Comparison of ENCODE assay signal across 9 cellular contexts in the genomic region with DNA sequence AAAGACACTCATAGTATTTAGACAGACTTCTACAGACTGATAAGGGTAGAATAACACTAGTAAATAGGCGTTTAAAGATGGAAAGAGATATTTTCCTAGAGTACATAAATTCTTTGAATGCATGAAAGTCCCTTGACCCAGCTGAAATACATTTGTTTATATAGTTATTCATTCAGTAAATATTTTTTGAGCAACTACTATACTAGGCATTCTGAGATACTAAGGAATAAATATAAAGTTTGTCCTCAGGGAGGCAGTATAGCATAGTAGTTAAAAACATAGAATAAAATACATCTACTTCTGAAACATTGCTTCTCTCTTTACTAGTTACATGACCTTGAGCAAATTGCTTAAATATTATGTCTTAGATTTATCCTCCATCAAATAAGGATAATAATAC. TPM values are rescaled to one million over a fixed set of nuclear protein-coding genes. Genes with fewer than 3 reads are reported as not detected.
DNase-seq lines count a peak whose midpoint lies in the region; ATAC-seq, FAIRE-seq and TF ChIP-seq lines count a peak whose summit lies in the region.
"Had no signal": no experiment of that assay in that cellular context is flagged by ENCODE, and none has a peak within 500 bp of the region (broad histone marks: within the 10 kb centered on the region; RNA-seq: fewer than 3 reads in every experiment).

No MANE protein-coding gene starts in this region.

- H2AFZ ChIP-seq in DND-41 (ENCODE audit: low read depth, low read length) (no peak overlapping the region), astrocyte (ENCODE audit: low read depth, low read length) (no peak overlapping the region)

- no peaks in the 10 kb centered on the region for H3K9me3 ChIP-seq in DND-41 (ENCODE audit: insufficient read depth, low read length, severe bottlenecking)
- no peaks in the 10 kb centered on the region for H3K9me3 ChIP-seq in astrocyte (ENCODE audit: insufficient read depth, low read depth, low read length)
- no peaks in the 10 kb centered on the region for H3K9me3 ChIP-seq in CD4-positive, alpha-beta T cell (ENCODE audit: control insufficient read depth, low read length)

- H3K4me1 Mint-ChIP-seq in astrocyte (ENCODE audit: low read depth, unreplicated experiment): no peaks in the 10 kb centered on the region
- H3K4me1 Mint-ChIP-seq in CD4-positive, alpha-beta T cell (ENCODE audit: low read depth): no peaks in the 10 kb centered on the region

- H4K20me1 ChIP-seq in DND-41 (ENCODE audit: insufficient read depth, low read length): no peaks in the 10 kb centered on the region
- H4K20me1 ChIP-seq in astrocyte (ENCODE audit: insufficient read depth, low read length): no peaks in the 10 kb centered on the region

- H3K4me1 ChIP-seq in DND-41 (ENCODE audit: insufficient read depth, low read length) (no peaks in the 10 kb centered on the region), astrocyte (ENCODE audit: insufficient read depth, low read length) (no peaks in the 10 kb centered on the region)

- H3K27me3 ChIP-seq in DND-41 (ENCODE audit: insufficient read depth, low read length, poor library complexity) (no peaks in the 10 kb centered on the region), astrocyte (ENCODE audit: insufficient read depth, low read length) (no peaks in the 10 kb centered on the region)
- no peaks in the 10 kb centered on the region for H3K27me3 ChIP-seq in CD4-positive, alpha-beta T cell (ENCODE audit: control insufficient read depth, insufficient read depth, low read length)

- H3K4me2 ChIP-seq in DND-41 (ENCODE audit: insufficient read depth, low read length) (no peak overlapping the region), astrocyte (ENCODE audit: low read length) (no peak overlapping the region)

- peak; percentile 49 for FAIRE-seq in astrocyte (lab: Jason Lieb, UNC)

- H3K27ac ChIP-seq in DND-41 (ENCODE audit: low read length): no peak overlapping the region
- H3K27ac ChIP-seq in astrocyte (ENCODE audit: low read depth, low read length): no peak overlapping the region
- H3K27ac ChIP-seq in CD4-positive, alpha-beta T cell (ENCODE audit: low read depth, low read length): no peak overlapping the region
- H3K27ac ChIP-seq: epithelial cell of prostate had no signal

- H3K4me3 ChIP-seq in DND-41 (ENCODE audit: low read depth in 1 of 2, low read length in 2 of 2) (no peak overlapping the region), astrocyte (ENCODE audit: insufficient read depth, low read depth, low read length) (no peak overlapping the region)

- CTCF ChIA-PET in CD4-positive, alpha-beta T cell (lab: Charles Lee): interaction anchor here (1.3 kb wide), 1 partner anchor 203 kb away, joined by 3 read pairs; no protein-coding TSS in a partner anchor

- no peak overlapping the region for H3K27ac Mint-ChIP-seq in astrocyte (ENCODE audit: unreplicated experiment)
- H3K27ac Mint-ChIP-seq in CD4-positive, alpha-beta T cell: no peak overlapping the region

- H3K36me3 Mint-ChIP-seq in astrocyte (ENCODE audit: low read depth, unreplicated experiment): no peaks in the 10 kb centered on the region
- no peaks in the 10 kb centered on the region for H3K36me3 Mint-ChIP-seq in CD4-positive, alpha-beta T cell (ENCODE audit: low read depth)

- H3K9ac ChIP-seq in DND-41 (ENCODE audit: low read depth, low read length) (no peak overlapping the region), astrocyte (ENCODE audit: low read length) (no peak overlapping the region)

- peak; percentile 35 for TF ChIP-seq CTCF in DND-41 (IDR thresholded peaks at IDR 0.05; ENCODE audit: borderline replicate concordance, extremely low read depth, low read length, poor library complexity, severe bottlenecking)
- no peak for TF ChIP-seq CTCF in astrocyte (IDR thresholded peaks at IDR 0.05; ENCODE audit: insufficient read depth, low read depth, low read length)
- no peak for TF ChIP-seq CTCF in CD4-positive, alpha-beta T cell (IDR thresholded peaks at IDR 0.05)

- H3K9me3 Mint-ChIP-seq in astrocyte (ENCODE audit: unreplicated experiment): no peaks in the 10 kb centered on the region
- no peaks in the 10 kb centered on the region for H3K9me3 Mint-ChIP-seq in CD4-positive, alpha-beta T cell

- no peak overlapping the region for H3K4me3 Mint-ChIP-seq in astrocyte (ENCODE audit: unreplicated experiment)
- H3K4me3 Mint-ChIP-seq in CD4-positive, alpha-beta T cell: no peak overlapping the region

- H3K36me3 ChIP-seq in DND-41 (ENCODE audit: insufficient read depth, low read length) (no peaks in the 10 kb centered on the region), astrocyte (ENCODE audit: insufficient read depth, low read length) (no peaks in the 10 kb centered on the region)

- no peak for DNase-seq in DND-41
- peak; percentile 4 for DNase-seq in astrocyte (ENCODE audit: low read depth)
- peak; percentile 1 for DNase-seq in midbrain (lab: John Stamatoyannopoulos, UW)
- no peak for DNase-seq in stimulated activated CD4-positive, alpha-beta T cell treated with anti-CD3 and anti-CD28 coated beads, Interleukin-15, amount 100 ng/mL, for 24 hours
- DNase-seq in CD4-positive, alpha-beta T cell: no peak
- DNase-seq in hepatic stellate cell (ENCODE audit: low spot score): no peak

- no peaks in the 10 kb centered on the region for H3K79me2 ChIP-seq in DND-41 (ENCODE audit: insufficient read depth, low read length)
- H3K79me2 ChIP-seq in astrocyte (ENCODE audit: insufficient read depth, low read length): no peaks in the 10 kb centered on the region

- H3K27me3 Mint-ChIP-seq in astrocyte (ENCODE audit: low read depth, unreplicated experiment): no peaks in the 10 kb centered on the region
- H3K27me3 Mint-ChIP-seq in CD4-positive, alpha-beta T cell: no peaks in the 10 kb centered on the region

- intact Hi-C loops in CD4-positive, alpha-beta T cell (cut with DNase I, micrococcal nuclease): loop anchor here (2.0 to 5.0 kb wide), 2 partner anchors 203 kb away; no protein-coding TSS in a partner anchor

- POLR2A ChIA-PET in CD4-positive, alpha-beta T cell (lab: Charles Lee): no interaction called here

- peak; percentile 48; the same call in 1 of the 3 replicates for ATAC-seq in DND-41 (ENCODE audit: insufficient read depth, low read depth)
- ATAC-seq in HG03159 (IDR thresholded peaks at IDR 0.05; ENCODE audit: unreplicated experiment): peak; percentile 61
- ATAC-seq in CD4-positive, alpha-beta T cell (ENCODE audit: poor library complexity): no peak
- ATAC-seq in GM21423 (IDR thresholded peaks at IDR 0.05; ENCODE audit: unreplicated experiment): no peak

RNA-seq across cellular contexts. Expression of a gene that starts 27.4 kb away (rescaled TPM):
- total RNA-seq in astrocyte: 3.9 and 5.0 TPM in 2 replicates
- 1 to 10 TPM; 1.0 to 1.5 TPM for total RNA-seq in CD4-positive, alpha-beta T cell

RNA-seq across cellular contexts. Expression of a gene that starts 27.6 kb away (rescaled TPM):
- 132 and 145 TPM in 2 replicates for total RNA-seq in astrocyte
- total RNA-seq in CD4-positive, alpha-beta T cell: 10 to 100 TPM; 41.7 to 41.8 TPM

Comparison
In these comparisons a context has a peak if more than half of its experiments do, and no peak if none do; other contexts are left out.
1. ATAC-seq: peak in DND-41 (single experiment) and HG03159 (single experiment); none in CD4-positive, alpha-beta T cell (single experiment) and GM21423 (single experiment).
2. DNase-seq: peak in astrocyte (single experiment) and midbrain (single experiment); none in DND-41 (single experiment), stimulated activated CD4-positive, alpha-beta T cell treated with anti-CD3 and anti-CD28 coated beads, Interleukin-15, amount 100 ng/mL, for 24 hours (single experiment), CD4-positive, alpha-beta T cell (0 of 10) and hepatic stellate cell (single experiment).